In genomic region chr16:78811247-78811646, GRCh38 we compare ENCODE assay signal across 33 cellular contexts.
"Had no signal": no experiment of that assay in that cellular context is flagged by ENCODE, and none has a peak within 500 bp of the region (broad histone marks: within the 10 kb centered on the region; RNA-seq: fewer than 3 reads in every experiment).

No MANE protein-coding gene starts in this region.

- H3K4me3 Mint-ChIP-seq: activated B cell treated with CpG ODN at 0.5 μM for 24 hours; activated CD4-positive, alpha-beta memory T cell treated with anti-CD3 and anti-CD28 coated beads for 36 hours; activated CD4-positive, alpha-beta T cell treated with anti-CD3 and anti-CD28 coated beads, Interleukin-2, amount 10 ng/mL, durations not matched to agents 24 days and 14 days; activated CD8-positive, alpha-beta T cell treated with anti-CD3 and anti-CD28 coated beads for 36 hours; activated naive CD4-positive, alpha-beta T cell treated with anti-CD3 and anti-CD28 coated beads, Interleukin-2, amount 10 ng/mL, durations not matched to agents 7 days and 5 days; activated naive CD4-positive, alpha-beta T cell treated with anti-CD3 and anti-CD28 coated beads, Interleukin-2, amount 50 U/mL, for 24 hours; activated naive CD8-positive, alpha-beta T cell; activated naive CD8-positive, alpha-beta T cell treated with anti-CD3 and anti-CD28 coated beads, Interleukin-2, amount 10 ng/mL, durations not matched to agents 7 days and 5 days; activated naive CD8-positive, alpha-beta T cell treated with anti-CD3 and anti-CD28 coated beads, Interleukin-2, amount 50 U/mL, for 24 hours; activated T-cell treated with anti-CD3 and anti-CD28 coated beads, Interleukin-2, amount 50 U/mL, for 4 hours; activated T-cell treated with anti-CD3 and anti-CD28 coated beads, Interleukin-2, amount 50 U/mL, for 72 hours; activated T-helper 1 cell treated with anti-CD3 and anti-CD28 coated beads, Interleukin-12 subunit alpha, Interleukin-12 subunit beta, Interleukin-2, Interleukin-4 antibody, amounts not matched to agents 30 ng/mL and 10 ng/mL and 1 ng/mL, durations not matched to agents 14 hours and 24 hours and 36 hours; brain; T-helper 1 cell treated with Interleukin-12 subunit alpha and Interleukin-12 subunit beta and Interleukin-4 antibody, amounts not matched to agents 30 μg/mL and 1 μg/mL, for 36 hours; T-helper 2 cell treated with Interferon-gamma antibody and Interleukin-4, amounts not matched to agents 5 μg/mL and 100 μg/mL, for 36 hours had no signal

- ATAC-seq: activated CD8-positive, alpha-beta T cell treated with anti-CD3 and anti-CD28 coated beads for 36 hours; activated naive CD8-positive, alpha-beta T cell treated with anti-CD3 and anti-CD28 coated beads, Interleukin-2, amount 50 U/mL, for 24 hours; activated T-cell treated with anti-CD3 and anti-CD28 coated beads, Interleukin-2, amount 50 U/mL, for 4 hours; activated T-cell treated with anti-CD3 and anti-CD28 coated beads, Interleukin-2, amount 50 U/mL, for 72 hours had no signal

- H3K36me3 Mint-ChIP-seq: activated naive CD4-positive, alpha-beta T cell treated with anti-CD3 and anti-CD28 coated beads, Interleukin-2, amount 10 ng/mL, durations not matched to agents 7 days and 5 days; activated naive CD4-positive, alpha-beta T cell treated with anti-CD3 and anti-CD28 coated beads, Interleukin-2, amount 50 U/mL, for 24 hours; activated naive CD8-positive, alpha-beta T cell treated with anti-CD3 and anti-CD28 coated beads, Interleukin-2, amount 10 ng/mL, durations not matched to agents 7 days and 5 days; brain had no signal

- H3K27me3 Mint-ChIP-seq: activated B cell treated with CpG ODN at 0.5 μM for 24 hours; activated CD4-positive, alpha-beta memory T cell treated with anti-CD3 and anti-CD28 coated beads for 36 hours; activated CD4-positive, alpha-beta T cell treated with anti-CD3 and anti-CD28 coated beads, Interleukin-2, amount 10 ng/mL, durations not matched to agents 24 days and 14 days; activated CD8-positive, alpha-beta T cell treated with anti-CD3 and anti-CD28 coated beads for 36 hours; activated naive CD4-positive, alpha-beta T cell treated with anti-CD3 and anti-CD28 coated beads, Interleukin-2, amount 10 ng/mL, durations not matched to agents 7 days and 5 days; activated naive CD4-positive, alpha-beta T cell treated with anti-CD3 and anti-CD28 coated beads, Interleukin-2, amount 50 U/mL, for 24 hours; activated naive CD8-positive, alpha-beta T cell; activated naive CD8-positive, alpha-beta T cell treated with anti-CD3 and anti-CD28 coated beads, Interleukin-2, amount 10 ng/mL, durations not matched to agents 7 days and 5 days; activated naive CD8-positive, alpha-beta T cell treated with anti-CD3 and anti-CD28 coated beads, Interleukin-2, amount 50 U/mL, for 24 hours had no signal

- H3K4me1 Mint-ChIP-seq: activated B cell treated with CpG ODN at 0.5 μM for 24 hours; activated CD4-positive, alpha-beta T cell treated with anti-CD3 and anti-CD28 coated beads, Interleukin-2, amount 10 ng/mL, durations not matched to agents 24 days and 14 days; activated naive CD4-positive, alpha-beta T cell treated with anti-CD3 and anti-CD28 coated beads, Interleukin-2, amount 10 ng/mL, durations not matched to agents 7 days and 5 days; activated naive CD4-positive, alpha-beta T cell treated with anti-CD3 and anti-CD28 coated beads, Interleukin-2, amount 50 U/mL, for 24 hours; activated naive CD8-positive, alpha-beta T cell treated with anti-CD3 and anti-CD28 coated beads, Interleukin-2, amount 10 ng/mL, durations not matched to agents 7 days and 5 days; activated naive CD8-positive, alpha-beta T cell treated with anti-CD3 and anti-CD28 coated beads, Interleukin-2, amount 50 U/mL, for 24 hours had no signal

- H3K27ac Mint-ChIP-seq: activated B cell treated with CpG ODN at 0.5 μM for 24 hours; activated CD4-positive, alpha-beta memory T cell treated with anti-CD3 and anti-CD28 coated beads for 36 hours; activated CD4-positive, alpha-beta T cell treated with anti-CD3 and anti-CD28 coated beads, Interleukin-2, amount 10 ng/mL, durations not matched to agents 24 days and 14 days; activated CD8-positive, alpha-beta T cell treated with anti-CD3 and anti-CD28 coated beads for 36 hours; activated naive CD4-positive, alpha-beta T cell treated with anti-CD3 and anti-CD28 coated beads, Interleukin-2, amount 10 ng/mL, durations not matched to agents 7 days and 5 days; activated naive CD4-positive, alpha-beta T cell treated with anti-CD3 and anti-CD28 coated beads, Interleukin-2, amount 50 U/mL, for 24 hours; activated naive CD8-positive, alpha-beta T cell; activated naive CD8-positive, alpha-beta T cell treated with anti-CD3 and anti-CD28 coated beads, Interleukin-2, amount 10 ng/mL, durations not matched to agents 7 days and 5 days; activated naive CD8-positive, alpha-beta T cell treated with anti-CD3 and anti-CD28 coated beads, Interleukin-2, amount 50 U/mL, for 24 hours; activated T-cell treated with anti-CD3 and anti-CD28 coated beads, Interleukin-2, amount 50 U/mL, for 72 hours; activated T-helper 1 cell treated with anti-CD3 and anti-CD28 coated beads, Interleukin-12 subunit alpha, Interleukin-12 subunit beta, Interleukin-2, Interleukin-4 antibody, amounts not matched to agents 30 ng/mL and 10 ng/mL and 1 ng/mL, durations not matched to agents 14 hours and 24 hours and 36 hours; activated T-helper 2 cell treated with anti-CD3 and anti-CD28 coated beads, Interferon-gamma antibody, Interleukin-2, Interleukin-4, amounts not matched to agents 10 μg/mL and 5 μg/mL and 100 μg/mL, durations not matched to agents 14 hours and 24 hours and 36 hours; brain; T-helper 1 cell treated with Interleukin-12 subunit alpha and Interleukin-12 subunit beta and Interleukin-4 antibody, amounts not matched to agents 30 μg/mL and 1 μg/mL, for 36 hours; T-helper 2 cell treated with Interferon-gamma antibody and Interleukin-4, amounts not matched to agents 5 μg/mL and 100 μg/mL, for 36 hours had no signal

- H3K9me3 Mint-ChIP-seq: activated naive CD4-positive, alpha-beta T cell treated with anti-CD3 and anti-CD28 coated beads, Interleukin-2, amount 50 U/mL, for 24 hours; activated naive CD8-positive, alpha-beta T cell treated with anti-CD3 and anti-CD28 coated beads, Interleukin-2, amount 10 ng/mL, durations not matched to agents 7 days and 5 days; activated T-cell treated with anti-CD3 and anti-CD28 coated beads, Interleukin-2, amount 50 U/mL, for 4 hours; activated T-helper 1 cell treated with anti-CD3 and anti-CD28 coated beads, Interleukin-12 subunit alpha, Interleukin-12 subunit beta, Interleukin-2, Interleukin-4 antibody, amounts not matched to agents 30 ng/mL and 10 ng/mL and 1 ng/mL, durations not matched to agents 14 hours and 24 hours and 36 hours; activated T-helper 2 cell treated with anti-CD3 and anti-CD28 coated beads, Interferon-gamma antibody, Interleukin-2, Interleukin-4, amounts not matched to agents 10 μg/mL and 5 μg/mL and 100 μg/mL, durations not matched to agents 14 hours and 24 hours and 36 hours; T-helper 2 cell treated with Interferon-gamma antibody and Interleukin-4, amounts not matched to agents 5 μg/mL and 100 μg/mL, for 36 hours had no signal

- DNase-seq: activated B cell treated with CpG ODN at 0.5 μM for 24 hours; activated CD4-positive, alpha-beta memory T cell treated with anti-CD3 and anti-CD28 coated beads for 36 hours; activated CD4-positive, alpha-beta T cell treated with anti-CD3 and anti-CD28 coated beads for 4 hours; activated CD4-positive, alpha-beta T cell treated with anti-CD3 and anti-CD28 coated beads, Interleukin-2, amount 10 ng/mL, durations not matched to agents 24 days and 14 days; activated CD4-positive, alpha-beta T cell treated with anti-CD3 and anti-CD28 coated beads, Interleukin-2, amount 50 U/mL, for 1 hour; activated CD4-positive, alpha-beta T cell treated with anti-CD3 and anti-CD28 coated beads, Interleukin-2, amount 50 U/mL, for 4 hours; activated CD4-positive, CD25-positive, alpha-beta regulatory T cell treated with anti-CD3 and anti-CD28 coated beads, Interleukin-2, amount 50 U/mL, for 72 hours; activated CD8-positive, alpha-beta memory T cell treated with anti-CD3 and anti-CD28 coated beads, Interleukin-2, amount 50 U/mL, for 4 hours; activated CD8-positive, alpha-beta T cell treated with anti-CD3 and anti-CD28 coated beads for 36 hours; activated effector memory CD4-positive, alpha-beta T cell treated with Interleukin-2 at 50 U/mL for 16 hours; activated gamma-delta T cell; activated naive CD4-positive, alpha-beta T cell treated with anti-CD3 and anti-CD28 coated beads, Interleukin-2, amount 10 ng/mL, durations not matched to agents 7 days and 5 days; activated naive CD4-positive, alpha-beta T cell treated with Interleukin-2 at 50 U/mL for 16 hours; activated naive CD8-positive, alpha-beta T cell treated with anti-CD3 and anti-CD28 coated beads, Interleukin-2, amount 10 ng/mL, durations not matched to agents 7 days and 5 days; activated naive CD8-positive, alpha-beta T cell treated with anti-CD3 and anti-CD28 coated beads, Interleukin-2, amount 50 U/mL, for 24 hours; activated T-cell treated with anti-CD3 and anti-CD28 coated beads for 4 hours; activated T-cell treated with anti-CD3 and anti-CD28 coated beads, Interleukin-2, amount 50 U/mL, for 1 hour; activated T-cell treated with anti-CD3 and anti-CD28 coated beads, Interleukin-2, amount 50 U/mL, for 4 hours; activated T-cell treated with anti-CD3 and anti-CD28 coated beads, Interleukin-2, amount 50 U/mL, for 72 hours; amygdala; anterior cingulate cortex; central memory CD4-positive, alpha-beta T cell; cerebellar nuclear complex; T-helper 1 cell; T-helper 2 cell; T-helper 9 cell had no signal
